Comparison of ENCODE assay signal across 19 cellular contexts in the genomic region with DNA sequence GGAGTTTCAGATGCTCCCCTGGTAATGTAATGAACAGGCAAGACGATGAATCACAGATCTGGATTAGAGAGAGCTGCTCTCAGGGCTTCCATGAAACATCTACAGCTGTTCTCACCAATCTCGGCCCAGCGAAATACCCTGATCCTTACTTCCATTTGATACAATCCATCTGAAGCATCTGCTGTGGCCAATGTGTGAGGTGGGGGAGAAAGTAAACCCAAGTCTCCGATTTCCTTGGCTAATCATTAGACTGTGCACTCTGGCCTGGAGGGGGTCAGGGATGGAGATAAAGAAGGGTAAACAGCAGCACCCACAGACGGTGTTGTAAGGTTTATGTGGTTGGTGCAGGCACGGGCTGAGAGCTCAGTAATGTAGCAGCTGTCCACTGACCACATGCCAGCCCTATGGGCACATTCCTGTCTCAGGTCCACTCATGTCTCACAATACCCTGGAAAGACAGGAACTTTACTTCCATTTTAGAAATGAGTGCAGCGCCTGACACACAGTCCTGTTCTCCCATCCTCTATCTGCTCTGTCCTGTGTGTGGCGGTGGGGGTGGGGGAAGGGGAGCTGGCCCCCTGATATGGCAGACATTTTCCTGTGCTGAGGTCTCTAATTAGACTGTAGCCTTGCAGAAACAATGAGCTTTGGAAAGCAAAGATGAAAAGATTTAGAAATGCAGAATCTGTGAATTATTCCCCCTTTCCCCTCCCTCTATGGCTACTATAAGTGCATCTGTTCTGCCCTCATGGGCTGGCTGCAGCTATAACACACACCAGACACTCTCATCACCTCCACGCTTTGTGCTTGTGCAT. TPM values are rescaled to one million over a fixed set of nuclear protein-coding genes. Genes with fewer than 3 reads are reported as not detected.
A peak's percentile ranks its signal among the peaks of the same experiment; 100 is the strongest.
DNase-seq lines count a peak whose midpoint lies in the region; ATAC-seq and TF ChIP-seq lines count a peak whose summit lies in the region.
"Had no signal": no experiment of that assay in that cellular context is flagged by ENCODE, and none has a peak within 500 bp of the region (broad histone marks: within the 10 kb centered on the region; RNA-seq: fewer than 3 reads in every experiment).

No MANE protein-coding gene starts in this region.

- peaks cover 0 to 15% (median 8%) of the 10 kb centered on the region in 3 donors for H3K36me3 ChIP-seq in tibial artery

- H3K27me3 ChIP-seq in tibial artery = no peaks in the 10 kb centered on the region
- H3K27me3 ChIP-seq: upper lobe of left lung had no signal

- no peaks in the 10 kb centered on the region for H3K36me3 Mint-ChIP-seq in natural killer cell treated with Interleukin-12 subunit alpha and Interleukin-12 subunit beta and Interleukin-15 and Interleukin-18, amount 100 ng/mL, for 72 hours
- H3K36me3 Mint-ChIP-seq in nephron progenitor cell (ENCODE audit: low read depth) = peaks cover 18% of the 10 kb centered on the region

- no peak overlapping the region for H3K27ac Mint-ChIP-seq in natural killer cell treated with Interleukin-12 subunit alpha and Interleukin-12 subunit beta and Interleukin-15 and Interleukin-18, amount 100 ng/mL, for 72 hours
- H3K27ac Mint-ChIP-seq in nephron progenitor cell = no peak overlapping the region
- H3K27ac Mint-ChIP-seq: activated CD4-positive, alpha-beta T cell treated with anti-CD3 and anti-CD28 coated beads for 36 hours; activated naive CD4-positive, alpha-beta T cell treated with anti-CD3 and anti-CD28 coated beads, Interleukin-2, amount 10 ng/mL, durations not matched to agents 7 days and 5 days; CD8-positive, alpha-beta T cell; stimulated activated effector memory CD8-positive, alpha-beta T cell treated with anti-CD3 and anti-CD28 coated beads, Interleukin-12 subunit alpha, Interleukin-12 subunit beta, amount 100 ng/mL, for 72 hours had no signal

- H3K4me1 ChIP-seq in tibial artery = peaks cover 0 to 54% (median 36%) of the 10 kb centered on the region in 4 donors

- DNase-seq in Right ventricle myocardium superior (no peak), Right ventricle myocardium inferior (ENCODE audit: missing footprints) (no peak), astrocyte of the hippocampus (ENCODE audit: low read depth, low spot score) (peak; percentile 29), myocyte (ENCODE audit: low read depth) (peak; percentile 98), tibial artery (no peak), RKO (ENCODE audit: low spot score) (no peak), nephron progenitor cell (no peak)
- no peak for DNase-seq in natural killer cell treated with Interleukin-12 subunit alpha and Interleukin-12 subunit beta and Interleukin-15 and Interleukin-18, amount 100 ng/mL, for 72 hours (ENCODE audit: low spot score)
- DNase-seq: activated CD4-positive, alpha-beta T cell treated with anti-CD3 and anti-CD28 coated beads for 36 hours; activated naive CD4-positive, alpha-beta T cell treated with anti-CD3 and anti-CD28 coated beads, Interleukin-2, amount 10 ng/mL, durations not matched to agents 7 days and 5 days; CD8-positive, alpha-beta T cell; effector memory CD4-positive, alpha-beta T cell; HCEC 1CT; NCI-H1105; NK-92 treated with Interleukin-12 subunit alpha and Interleukin-12 subunit beta, amount 100 ng/mL, for 24 hours; small intestine; upper lobe of left lung had no signal

- peak overlapping the region; percentile 67 to 81 for H3K27ac ChIP-seq in tibial artery

- no peaks in the 10 kb centered on the region for H3K9me3 Mint-ChIP-seq in natural killer cell treated with Interleukin-12 subunit alpha and Interleukin-12 subunit beta and Interleukin-15 and Interleukin-18, amount 100 ng/mL, for 72 hours
- H3K9me3 Mint-ChIP-seq in nephron progenitor cell = no peaks in the 10 kb centered on the region
- H3K9me3 Mint-ChIP-seq: CD8-positive, alpha-beta T cell; stimulated activated effector memory CD8-positive, alpha-beta T cell treated with anti-CD3 and anti-CD28 coated beads, Interleukin-12 subunit alpha, Interleukin-12 subunit beta, amount 100 ng/mL, for 72 hours had no signal

- H3K9me3 ChIP-seq in tibial artery = no peaks in the 10 kb centered on the region
- H3K9me3 ChIP-seq: upper lobe of left lung had no signal

- H3K4me3 ChIP-seq in tibial artery = no peak overlapping the region
- H3K4me3 ChIP-seq: lung, upper lobe of left lung had no signal

- TF ChIP-seq CTCF in tibial artery (IDR thresholded peaks at IDR 0.05) = no peak
- TF ChIP-seq CTCF in nephron progenitor cell (IDR thresholded peaks at IDR 0.05) = no peak

- no peaks in the 10 kb centered on the region for H3K27me3 Mint-ChIP-seq in natural killer cell treated with Interleukin-12 subunit alpha and Interleukin-12 subunit beta and Interleukin-15 and Interleukin-18, amount 100 ng/mL, for 72 hours
- H3K27me3 Mint-ChIP-seq in nephron progenitor cell (ENCODE audit: low read depth, poor library complexity) = no peaks in the 10 kb centered on the region
- H3K27me3 Mint-ChIP-seq: activated CD4-positive, alpha-beta T cell treated with anti-CD3 and anti-CD28 coated beads for 36 hours; activated naive CD4-positive, alpha-beta T cell treated with anti-CD3 and anti-CD28 coated beads, Interleukin-2, amount 10 ng/mL, durations not matched to agents 7 days and 5 days had no signal

- peak; percentile 1 for ATAC-seq in Right ventricle myocardium superior (ENCODE audit: poor library complexity)
- no peak for ATAC-seq in Right ventricle myocardium inferior
- no peak for ATAC-seq in natural killer cell treated with Interleukin-12 subunit alpha and Interleukin-12 subunit beta and Interleukin-15 and Interleukin-18, amount 100 ng/mL, for 72 hours
- ATAC-seq: activated CD4-positive, alpha-beta T cell treated with anti-CD3 and anti-CD28 coated beads for 36 hours; CD8-positive, alpha-beta T cell; stimulated activated effector memory CD8-positive, alpha-beta T cell treated with anti-CD3 and anti-CD28 coated beads, Interleukin-12 subunit alpha, Interleukin-12 subunit beta, amount 100 ng/mL, for 72 hours had no signal

- intact Hi-C loops in Right ventricle myocardium superior (cut with DNase I) (no loop called here), Right ventricle myocardium inferior (cut with DNase I) (no loop called here), tibial artery (cut with DNase I; ENCODE audit: low total_unique reads) (no loop called here)

- no peak overlapping the region for H3K4me3 Mint-ChIP-seq in natural killer cell treated with Interleukin-12 subunit alpha and Interleukin-12 subunit beta and Interleukin-15 and Interleukin-18, amount 100 ng/mL, for 72 hours
- H3K4me3 Mint-ChIP-seq in nephron progenitor cell = no peak overlapping the region
- H3K4me3 Mint-ChIP-seq: activated CD4-positive, alpha-beta T cell treated with anti-CD3 and anti-CD28 coated beads for 36 hours; activated naive CD4-positive, alpha-beta T cell treated with anti-CD3 and anti-CD28 coated beads, Interleukin-2, amount 10 ng/mL, durations not matched to agents 7 days and 5 days; CD8-positive, alpha-beta T cell; stimulated activated effector memory CD8-positive, alpha-beta T cell treated with anti-CD3 and anti-CD28 coated beads, Interleukin-12 subunit alpha, Interleukin-12 subunit beta, amount 100 ng/mL, for 72 hours had no signal

- no peaks in the 10 kb centered on the region for H3K4me1 Mint-ChIP-seq in natural killer cell treated with Interleukin-12 subunit alpha and Interleukin-12 subunit beta and Interleukin-15 and Interleukin-18, amount 100 ng/mL, for 72 hours (ENCODE audit: low read depth in 2 of 2)
- peaks cover 28% of the 10 kb centered on the region for H3K4me1 Mint-ChIP-seq in nephron progenitor cell
- H3K4me1 Mint-ChIP-seq: activated CD4-positive, alpha-beta T cell treated with anti-CD3 and anti-CD28 coated beads for 36 hours; activated naive CD4-positive, alpha-beta T cell treated with anti-CD3 and anti-CD28 coated beads, Interleukin-2, amount 10 ng/mL, durations not matched to agents 7 days and 5 days; stimulated activated effector memory CD8-positive, alpha-beta T cell treated with anti-CD3 and anti-CD28 coated beads, Interleukin-12 subunit alpha, Interleukin-12 subunit beta, amount 100 ng/mL, for 72 hours had no signal

RNA-seq across cellular contexts. Expression of gene ERN1, which starts 48.3 kb away (rescaled TPM):
- total RNA-seq in Right ventricle myocardium superior (6.7 TPM), Right ventricle myocardium inferior (7.1 TPM), myocyte (4.0 and 5.6 TPM in 2 replicates)
- 7.3 TPM for polyA plus RNA-seq in myocyte (2012)
- 100 to 1,000 TPM; 131 TPM for total RNA-seq in natural killer cell treated with Interleukin-12 subunit alpha and Interleukin-12 subunit beta and Interleukin-15 and Interleukin-18, amount 100 ng/mL, for 72 hours

Comparison
In these comparisons a context has a peak if more than half of its experiments do, and no peak if none do; other contexts are left out.
1. DNase-seq: peak in astrocyte of the hippocampus (single experiment) and myocyte (single experiment); none in Right ventricle myocardium superior (single experiment), Right ventricle myocardium inferior (single experiment), tibial artery (0 of 2), RKO (single experiment), natural killer cell treated with Interleukin-12 subunit alpha and Interleukin-12 subunit beta and Interleukin-15 and Interleukin-18, amount 100 ng/mL, for 72 hours (single experiment) and nephron progenitor cell (single experiment).
2. RNA of gene ERN1, which starts 48.3 kb away (total RNA-seq): 131 TPM in natural killer cell treated with Interleukin-12 subunit alpha and Interleukin-12 subunit beta and Interleukin-15 and Interleukin-18, amount 100 ng/mL, for 72 hours; 7.1 TPM in Right ventricle myocardium inferior (single experiment), 6.7 TPM in Right ventricle myocardium superior (single experiment) and 4.0 to 5.6 TPM in myocyte; every median in the first group is over 10 times any median in the second.